Comparison of ENCODE assay signal across 8 cellular contexts in genomic region chr10:79070091-79070610, GRCh38. TPM values are rescaled to one million over a fixed set of nuclear protein-coding genes. Genes with fewer than 3 reads are reported as not detected.
A peak's percentile ranks its signal among the peaks of the same experiment; 100 is the strongest.
DNase-seq lines count a peak whose midpoint lies in the region; ATAC-seq, FAIRE-seq and TF ChIP-seq lines count a peak whose summit lies in the region.

No MANE protein-coding gene starts in this region.

- H3K36me3 ChIP-seq in HUES6 (ENCODE audit: control insufficient read depth, insufficient read depth, low read length) (no peaks in the 10 kb centered on the region), breast epithelium (no peaks in the 10 kb centered on the region), keratinocyte (ENCODE audit: control insufficient read depth in 2 of 2, extremely low read depth in 1 of 2, insufficient read depth in 2 of 2, low read length in 2 of 2) (no peaks in the 10 kb centered on the region)

- DNase-seq in AG10803 (ENCODE audit: low read depth) = peak; percentile 64
- no peak for DNase-seq in breast epithelium (ENCODE audit: low spot score in 2 of 2)
- DNase-seq in keratinocyte (ENCODE audit: low read depth, low spot score) = no peak
- no peak for DNase-seq in stimulated activated naive CD4-positive, alpha-beta T cell treated with Interleukin-2 at 50 U/mL for 16 hours (lab: John Stamatoyannopoulos, UW)

- peak overlapping the region; percentile 89 for H3K4me3 Mint-ChIP-seq in stimulated activated memory B cell treated with anti-CD40 and anti-IgM and Interleukin-4, amounts not matched to agents 10 μg/mL and 1 μg/mL and 100 μg/mL, for 72 hours

- peaks cover 51% of the 10 kb centered on the region for H3K4me1 ChIP-seq in HUES6 (ENCODE audit: control insufficient read depth, insufficient read depth, low read length)
- H3K4me1 ChIP-seq in breast epithelium = peaks cover 11 to 27% of the 10 kb centered on the region in 2 donors
- H3K4me1 ChIP-seq in keratinocyte (ENCODE audit: control insufficient read depth, extremely low read depth, insufficient read depth, low read length) = peaks cover 35% of the 10 kb centered on the region

- H3K4me2 ChIP-seq in keratinocyte (ENCODE audit: control insufficient read depth, extremely low read depth, insufficient read depth, low read depth, low read length) = peak overlapping the region; percentile 93

- TF ChIP-seq POLR2A in breast epithelium (IDR thresholded peaks at IDR 0.05) = no peak

- H3K36me3 Mint-ChIP-seq in stimulated activated memory B cell treated with anti-CD40 and anti-IgM and Interleukin-4, amounts not matched to agents 10 μg/mL and 1 μg/mL and 100 μg/mL, for 72 hours = no peaks in the 10 kb centered on the region

- peaks cover 23% of the 10 kb centered on the region for H3K4me1 Mint-ChIP-seq in stimulated activated memory B cell treated with anti-CD40 and anti-IgM and Interleukin-4, amounts not matched to agents 10 μg/mL and 1 μg/mL and 100 μg/mL, for 72 hours

- intact Hi-C loops in breast epithelium (cut with DNase I; ENCODE audit: low total_unique reads) = no loop called here

- ATAC-seq in stimulated activated memory B cell treated with anti-CD40 and anti-IgM and Interleukin-4, amounts not matched to agents 10 μg/mL and 1 μg/mL and 100 μg/mL, for 72 hours = no peak
- no peak for ATAC-seq in HG02571 (IDR thresholded peaks at IDR 0.05; ENCODE audit: unreplicated experiment)
- ATAC-seq in HG03520 (IDR thresholded peaks at IDR 0.05; ENCODE audit: unreplicated experiment) = no peak

- no peaks in the 10 kb centered on the region for H3K27me3 ChIP-seq in HUES6 (ENCODE audit: control insufficient read depth, insufficient read depth, low read length)
- no peaks in the 10 kb centered on the region for H3K27me3 ChIP-seq in breast epithelium
- no peaks in the 10 kb centered on the region for H3K27me3 ChIP-seq in keratinocyte (ENCODE audit: control insufficient read depth, extremely low read depth, insufficient read depth, low read length)

- H3K27ac ChIP-seq in HUES6 (ENCODE audit: low read depth, low read length) = no peak overlapping the region
- H3K27ac ChIP-seq in breast epithelium = peak overlapping the region; percentile 98 to 99
- peak overlapping the region; percentile 53 for H3K27ac ChIP-seq in keratinocyte (ENCODE audit: control insufficient read depth, insufficient read depth, low read length)

- no peaks in the 10 kb centered on the region for H3K9me3 ChIP-seq in HUES6 (ENCODE audit: control insufficient read depth, insufficient read depth, low read depth, low read length)
- no peaks in the 10 kb centered on the region for H3K9me3 ChIP-seq in breast epithelium
- H3K9me3 ChIP-seq in keratinocyte (ENCODE audit: control insufficient read depth, low read depth, low read length) = no peaks in the 10 kb centered on the region

- peak overlapping the region; percentile 51 for H2AFZ ChIP-seq in keratinocyte (ENCODE audit: control insufficient read depth, low read length)

- no peaks in the 10 kb centered on the region for H3K9me3 Mint-ChIP-seq in stimulated activated memory B cell treated with anti-CD40 and anti-IgM and Interleukin-4, amounts not matched to agents 10 μg/mL and 1 μg/mL and 100 μg/mL, for 72 hours

- H4K20me1 ChIP-seq in keratinocyte (ENCODE audit: control insufficient read depth, extremely low read depth, insufficient read depth, low read length) = peaks cover 18% of the 10 kb centered on the region

- dilution Hi-C loops in keratinocyte (cut with MboI; ENCODE audit: extremely low pct_ligation_motif_present, low sequenced_read_pairs) = no loop called here

- FAIRE-seq in keratinocyte (lab: Jason Lieb, UNC) = no peak

- peaks cover 42% of the 10 kb centered on the region for H3K79me2 ChIP-seq in keratinocyte (ENCODE audit: control insufficient read depth, insufficient read depth, low read length)

- peak overlapping the region; percentile 92 for H3K9ac ChIP-seq in HUES6 (ENCODE audit: low read length)
- peak overlapping the region; percentile 71 for H3K9ac ChIP-seq in keratinocyte (ENCODE audit: control insufficient read depth, extremely low read depth, insufficient read depth, low read length)

- peak overlapping the region; percentile 50 for H3K27ac Mint-ChIP-seq in stimulated activated memory B cell treated with anti-CD40 and anti-IgM and Interleukin-4, amounts not matched to agents 10 μg/mL and 1 μg/mL and 100 μg/mL, for 72 hours

- TF ChIP-seq CTCF in AG10803 (conservative IDR thresholded peaks at IDR 0.05; ENCODE audit: low read length) (no peak), breast epithelium (IDR thresholded peaks at IDR 0.05) (no peak), keratinocyte (optimal IDR thresholded peaks at IDR 0.05 in 1 of 3, IDR thresholded peaks at IDR 0.05 in 1 of 3, conservative IDR thresholded peaks at IDR 0.05 in 1 of 3; ENCODE audit: extremely low read depth in 1 of 3, insufficient read depth in 2 of 3, low read length in 3 of 3) (no peak)

- H3K27me3 Mint-ChIP-seq in stimulated activated memory B cell treated with anti-CD40 and anti-IgM and Interleukin-4, amounts not matched to agents 10 μg/mL and 1 μg/mL and 100 μg/mL, for 72 hours = peaks cover 39% of the 10 kb centered on the region

- H3K4me3 ChIP-seq in AG10803 (ENCODE audit: low read length) (peak overlapping the region; percentile 97), HUES6 (ENCODE audit: low read depth, low read length) (peak overlapping the region; percentile 93), breast epithelium (peak overlapping the region; percentile 65 to 98 (median 78)), keratinocyte (ENCODE audit: control insufficient read depth in 2 of 3, extremely low read depth in 1 of 3, insufficient read depth in 2 of 3, low read depth in 1 of 3, low read length in 3 of 3) (peak overlapping the region; percentile 68 to 79 (median 74))

- H3K9me1 ChIP-seq in keratinocyte (ENCODE audit: control insufficient read depth, extremely low read depth, insufficient read depth, low read length) = peaks cover 3% of the 10 kb centered on the region

RNA-seq across cellular contexts. Expression of gene ZMIZ1, which starts 1.4 kb away (rescaled TPM):
- total RNA-seq in breast epithelium = 10 to 100 TPM; 34.4 to 63.7 (median 39.8) TPM
- polyA plus RNA-seq in keratinocyte = 1.5 to 4.7 TPM (median 1.8 TPM) in 3 replicates
- polyA plus RNA-seq in keratinocyte (2011; ENCODE audit: low read depth) = 6.9 TPM
- polyA plus RNA-seq in keratinocyte (2011; cell fraction: cytosol; rRNA removed) = 4.3 TPM in 2 replicates
- 13.3 and 16.2 TPM in 2 replicates for polyA plus RNA-seq in keratinocyte (2011; cell fraction: nucleus; rRNA removed)
- polyA plus RNA-seq in keratinocyte (2012; ENCODE audit: low replicate concordance) = 8.2 and 15.2 TPM in 2 replicates
- 5.7 to 33.8 TPM (median 5.9 TPM) in 3 replicates for polyA minus RNA-seq in keratinocyte
- polyA minus RNA-seq in keratinocyte (2011; cell fraction: cytosol; rRNA and poly(A)+ RNA removed) = 5.6 TPM
- 11.6 and 15.2 TPM in 2 replicates for polyA minus RNA-seq in keratinocyte (2011; cell fraction: nucleus; rRNA and poly(A)+ RNA removed)
